Comparison of ENCODE assay signal across 1 cellular context in genomic region chr12:56494481-56494880, GRCh38. TPM values are rescaled to one million over a fixed set of nuclear protein-coding genes. Genes with fewer than 3 reads are reported as not detected.
"Had no signal": no experiment of that assay in that cellular context is flagged by ENCODE, and none has a peak within 500 bp of the region (broad histone marks: within the 10 kb centered on the region; RNA-seq: fewer than 3 reads in every experiment).

No MANE protein-coding gene starts in this region.

RNA-seq across cellular contexts. Expression of gene MIP, which starts 40.0 kb away (rescaled TPM):
- total RNA-seq: G401 had no signal
